ENCODE assay signal across 4 cellular contexts in the genomic region with DNA sequence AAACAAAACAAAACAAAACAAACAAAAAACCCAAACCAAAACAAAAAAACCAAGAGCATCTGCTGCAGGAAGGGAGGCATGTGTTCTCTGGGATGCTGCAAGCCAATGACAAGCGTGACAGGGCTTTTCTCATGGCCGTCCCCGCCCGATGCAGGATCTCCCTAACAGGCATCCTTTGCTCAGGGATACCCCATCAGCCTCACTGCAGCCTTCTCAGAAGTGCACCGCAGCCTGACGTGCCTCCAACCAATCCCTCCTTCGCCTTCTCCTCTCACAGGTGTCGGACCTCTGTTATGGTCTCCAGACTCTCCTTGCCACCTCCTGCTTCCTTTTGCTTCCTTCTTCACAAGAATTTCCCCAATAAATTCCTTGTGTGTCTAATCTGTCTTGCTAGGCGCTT.
"Had no signal": no experiment of that assay in that cellular context is flagged by ENCODE, and none has a peak within 500 bp of the region (broad histone marks: within the 10 kb centered on the region; RNA-seq: fewer than 3 reads in every experiment).

No MANE protein-coding gene starts in this region.

- H3K27ac Mint-ChIP-seq: GM23338, H9, IgD-negative memory B cell had no signal

- H3K4me1 Mint-ChIP-seq: GM23338, IgD-negative memory B cell had no signal

- DNase-seq: H9, HCEC 1CT had no signal

- H3K27me3 Mint-ChIP-seq: IgD-negative memory B cell had no signal

- H3K4me2 ChIP-seq: GM23338 had no signal

- H3K4me3 Mint-ChIP-seq: GM23338, H9, IgD-negative memory B cell had no signal

- H3K4me3 ChIP-seq: GM23338 had no signal

- H3K36me3 Mint-ChIP-seq: IgD-negative memory B cell had no signal

- H2AFZ ChIP-seq: GM23338 had no signal
